In the genomic region with DNA sequence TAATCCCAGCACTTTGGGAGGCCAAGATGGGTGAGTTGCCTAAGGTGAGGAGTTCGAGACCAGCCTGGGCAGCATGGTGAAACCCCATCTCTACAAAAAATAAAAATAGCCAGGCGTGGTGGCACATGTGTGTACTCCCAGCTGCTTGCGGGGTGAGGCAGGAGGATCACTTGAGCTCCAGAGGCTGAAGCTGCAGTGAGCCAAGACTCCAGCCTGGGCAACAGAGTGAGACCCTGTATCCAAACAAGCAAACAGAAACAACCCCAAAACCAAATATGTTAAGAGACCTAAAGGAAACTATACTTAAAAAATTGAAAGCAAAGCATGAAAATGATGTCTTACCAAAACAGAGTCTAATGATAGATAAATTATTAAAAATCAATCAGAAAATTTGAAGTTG, we compare ENCODE assay signal across 1 cellular context.
A peak's percentile ranks its signal among the peaks of the same experiment; 100 is the strongest.
TF ChIP-seq lines count a peak whose summit lies in the region.

No MANE protein-coding gene starts in this region.

TF ChIP-seq in GM12878, 131 proteins besides CTCF, POLR2A, EP300 and RAD21:
- TF ChIP-seq, protein P1, sequence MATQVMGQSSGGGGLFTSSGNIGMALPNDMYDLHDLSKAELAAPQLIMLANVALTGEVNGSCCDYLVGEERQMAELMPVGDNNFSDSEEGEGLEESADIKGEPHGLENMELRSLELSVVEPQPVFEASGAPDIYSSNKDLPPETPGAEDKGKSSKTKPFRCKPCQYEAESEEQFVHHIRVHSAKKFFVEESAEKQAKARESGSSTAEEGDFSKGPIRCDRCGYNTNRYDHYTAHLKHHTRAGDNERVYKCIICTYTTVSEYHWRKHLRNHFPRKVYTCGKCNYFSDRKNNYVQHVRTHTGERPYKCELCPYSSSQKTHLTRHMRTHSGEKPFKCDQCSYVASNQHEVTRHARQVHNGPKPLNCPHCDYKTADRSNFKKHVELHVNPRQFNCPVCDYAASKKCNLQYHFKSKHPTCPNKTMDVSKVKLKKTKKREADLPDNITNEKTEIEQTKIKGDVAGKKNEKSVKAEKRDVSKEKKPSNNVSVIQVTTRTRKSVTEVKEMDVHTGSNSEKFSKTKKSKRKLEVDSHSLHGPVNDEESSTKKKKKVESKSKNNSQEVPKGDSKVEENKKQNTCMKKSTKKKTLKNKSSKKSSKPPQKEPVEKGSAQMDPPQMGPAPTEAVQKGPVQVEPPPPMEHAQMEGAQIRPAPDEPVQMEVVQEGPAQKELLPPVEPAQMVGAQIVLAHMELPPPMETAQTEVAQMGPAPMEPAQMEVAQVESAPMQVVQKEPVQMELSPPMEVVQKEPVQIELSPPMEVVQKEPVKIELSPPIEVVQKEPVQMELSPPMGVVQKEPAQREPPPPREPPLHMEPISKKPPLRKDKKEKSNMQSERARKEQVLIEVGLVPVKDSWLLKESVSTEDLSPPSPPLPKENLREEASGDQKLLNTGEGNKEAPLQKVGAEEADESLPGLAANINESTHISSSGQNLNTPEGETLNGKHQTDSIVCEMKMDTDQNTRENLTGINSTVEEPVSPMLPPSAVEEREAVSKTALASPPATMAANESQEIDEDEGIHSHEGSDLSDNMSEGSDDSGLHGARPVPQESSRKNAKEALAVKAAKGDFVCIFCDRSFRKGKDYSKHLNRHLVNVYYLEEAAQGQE (IDR thresholded peaks at IDR 0.05; ENCODE audit: low read depth, low read length), result no peak
- TF ChIP-seq POLR2AphosphoS5 (IDR thresholded peaks at IDR 0.05; ENCODE audit: low read length) (0 out of 2 replicates have a peak, but pooled peaks have one; percentile 4), PML (IDR thresholded peaks at IDR 0.05; ENCODE audit: low read length) (no peak; the same call in 1 of the 2 replicates)
- TF ChIP-seq, protein P2, sequence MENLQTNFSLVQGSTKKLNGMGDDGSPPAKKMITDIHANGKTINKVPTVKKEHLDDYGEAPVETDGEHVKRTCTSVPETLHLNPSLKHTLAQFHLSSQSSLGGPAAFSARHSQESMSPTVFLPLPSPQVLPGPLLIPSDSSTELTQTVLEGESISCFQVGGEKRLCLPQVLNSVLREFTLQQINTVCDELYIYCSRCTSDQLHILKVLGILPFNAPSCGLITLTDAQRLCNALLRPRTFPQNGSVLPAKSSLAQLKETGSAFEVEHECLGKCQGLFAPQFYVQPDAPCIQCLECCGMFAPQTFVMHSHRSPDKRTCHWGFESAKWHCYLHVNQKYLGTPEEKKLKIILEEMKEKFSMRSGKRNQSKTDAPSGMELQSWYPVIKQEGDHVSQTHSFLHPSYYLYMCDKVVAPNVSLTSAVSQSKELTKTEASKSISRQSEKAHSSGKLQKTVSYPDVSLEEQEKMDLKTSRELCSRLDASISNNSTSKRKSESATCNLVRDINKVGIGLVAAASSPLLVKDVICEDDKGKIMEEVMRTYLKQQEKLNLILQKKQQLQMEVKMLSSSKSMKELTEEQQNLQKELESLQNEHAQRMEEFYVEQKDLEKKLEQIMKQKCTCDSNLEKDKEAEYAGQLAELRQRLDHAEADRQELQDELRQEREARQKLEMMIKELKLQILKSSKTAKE (IDR thresholded peaks at IDR 0.05; ENCODE audit: low read depth, poor library complexity, severe bottlenecking), result no peak
- TF ChIP-seq, protein P3, sequence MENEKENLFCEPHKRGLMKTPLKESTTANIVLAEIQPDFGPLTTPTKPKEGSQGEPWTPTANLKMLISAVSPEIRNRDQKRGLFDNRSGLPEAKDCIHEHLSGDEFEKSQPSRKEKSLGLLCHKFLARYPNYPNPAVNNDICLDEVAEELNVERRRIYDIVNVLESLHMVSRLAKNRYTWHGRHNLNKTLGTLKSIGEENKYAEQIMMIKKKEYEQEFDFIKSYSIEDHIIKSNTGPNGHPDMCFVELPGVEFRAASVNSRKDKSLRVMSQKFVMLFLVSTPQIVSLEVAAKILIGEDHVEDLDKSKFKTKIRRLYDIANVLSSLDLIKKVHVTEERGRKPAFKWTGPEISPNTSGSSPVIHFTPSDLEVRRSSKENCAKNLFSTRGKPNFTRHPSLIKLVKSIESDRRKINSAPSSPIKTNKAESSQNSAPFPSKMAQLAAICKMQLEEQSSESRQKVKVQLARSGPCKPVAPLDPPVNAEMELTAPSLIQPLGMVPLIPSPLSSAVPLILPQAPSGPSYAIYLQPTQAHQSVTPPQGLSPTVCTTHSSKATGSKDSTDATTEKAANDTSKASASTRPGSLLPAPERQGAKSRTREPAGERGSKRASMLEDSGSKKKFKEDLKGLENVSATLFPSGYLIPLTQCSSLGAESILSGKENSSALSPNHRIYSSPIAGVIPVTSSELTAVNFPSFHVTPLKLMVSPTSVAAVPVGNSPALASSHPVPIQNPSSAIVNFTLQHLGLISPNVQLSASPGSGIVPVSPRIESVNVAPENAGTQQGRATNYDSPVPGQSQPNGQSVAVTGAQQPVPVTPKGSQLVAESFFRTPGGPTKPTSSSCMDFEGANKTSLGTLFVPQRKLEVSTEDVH (IDR thresholded peaks at IDR 0.05; ENCODE audit: low read depth, partially characterized antibody), result no peak
